In genomic region chr6:112253505-112253841, GRCh38 we compare ENCODE assay signal across 8 cellular contexts. TPM values are rescaled to one million over a fixed set of nuclear protein-coding genes. Genes with fewer than 3 reads are reported as not detected.
DNase-seq lines count a peak whose midpoint lies in the region; ATAC-seq and TF ChIP-seq lines count a peak whose summit lies in the region.

No MANE protein-coding gene starts in this region.

- H3K27me3 Mint-ChIP-seq in activated CD8-positive, alpha-beta T cell treated with anti-CD3 and anti-CD28 coated beads, Interleukin-2, amount 10 ng/mL, durations not matched to agents 7 days and 5 days (ENCODE audit: low read depth): peaks cover 62% of the 10 kb centered on the region

- WGBS in heart right ventricle, 2 donors: 2% methylated on average over 8 of the region's 8 CpGs

- CTCF ChIA-PET in activated CD8-positive, alpha-beta T cell treated with anti-CD3 and anti-CD28 coated beads, Interleukin-2, amount 10 ng/mL, durations not matched to agents 7 days and 5 days (lab: Charles Lee): interaction anchor here (1.0 kb wide), 1 partner anchor 10 kb away, joined by 5 read pairs; no protein-coding TSS in a partner anchor

- no peaks in the 10 kb centered on the region for H3K9me3 Mint-ChIP-seq in activated CD8-positive, alpha-beta T cell treated with anti-CD3 and anti-CD28 coated beads, Interleukin-2, amount 10 ng/mL, durations not matched to agents 7 days and 5 days (ENCODE audit: insufficient read depth)

- H3K4me3 ChIP-seq in heart right ventricle: peak overlapping the region; percentile 66 to 94 (median 81)
- peak overlapping the region; percentile 88 for H3K4me3 ChIP-seq in rectal smooth muscle tissue (ENCODE audit: low read length)

- DNase-seq in NCI-H1417 (lab: John Stamatoyannopoulos, UW) (peak in 2 of 3 experiments; percentile 55 to 65), NCI-H1417 treated with DMSO at 0.1 percent for 48 hours (lab: John Stamatoyannopoulos, UW) (no peak), heart right ventricle (peak; percentile 23 to 24), germinal center (ENCODE audit: low spot score) (no peak), GM20000 (ENCODE audit: low spot score) (no peak)
- peak; percentile 19 for DNase-seq in activated CD8-positive, alpha-beta T cell treated with anti-CD3 and anti-CD28 coated beads, Interleukin-2, amount 10 ng/mL, durations not matched to agents 7 days and 5 days

- H3K36me3 Mint-ChIP-seq in activated CD8-positive, alpha-beta T cell treated with anti-CD3 and anti-CD28 coated beads, Interleukin-2, amount 10 ng/mL, durations not matched to agents 7 days and 5 days (ENCODE audit: low read depth): no peaks in the 10 kb centered on the region

- peak; percentile 33 for ATAC-seq in activated CD8-positive, alpha-beta T cell treated with anti-CD3 and anti-CD28 coated beads, Interleukin-2, amount 10 ng/mL, durations not matched to agents 7 days and 5 days
- peak; percentile 13 to 68 (median 51) for ATAC-seq in heart right ventricle
- no peak for ATAC-seq in HG03439 (IDR thresholded peaks at IDR 0.05; ENCODE audit: unreplicated experiment)

- no peaks in the 10 kb centered on the region for H3K9me3 ChIP-seq in heart right ventricle

- intact Hi-C loops in heart right ventricle (cut with DNase I): loop anchor here in 8 of 10 donors (5.0 to 10.0 kb wide), 6 partner anchors 36 to 71 kb away; no protein-coding TSS in a partner anchor

- POLR2A ChIA-PET in activated CD8-positive, alpha-beta T cell treated with anti-CD3 and anti-CD28 coated beads, Interleukin-2, amount 10 ng/mL, durations not matched to agents 7 days and 5 days (lab: Charles Lee): interaction anchor here (1.4 kb wide), 1 partner anchor 17 kb away, joined by 5 read pairs; no protein-coding TSS in a partner anchor

- peaks cover 12% of the 10 kb centered on the region for H3K4me1 Mint-ChIP-seq in activated CD8-positive, alpha-beta T cell treated with anti-CD3 and anti-CD28 coated beads, Interleukin-2, amount 10 ng/mL, durations not matched to agents 7 days and 5 days (ENCODE audit: low read depth)

- peak overlapping the region; percentile 87 for H3K9ac ChIP-seq in rectal smooth muscle tissue (ENCODE audit: low read length)

- H3K36me3 ChIP-seq in heart right ventricle (peaks cover 0 to 25% (median 0%) of the 10 kb centered on the region in 9 donors), rectal smooth muscle tissue (ENCODE audit: control insufficient read depth, insufficient read depth, low read length) (no peaks in the 10 kb centered on the region)

- H3K27ac Mint-ChIP-seq in activated CD8-positive, alpha-beta T cell treated with anti-CD3 and anti-CD28 coated beads, Interleukin-2, amount 10 ng/mL, durations not matched to agents 7 days and 5 days: no peak overlapping the region

- H3K4me3 Mint-ChIP-seq in activated CD8-positive, alpha-beta T cell treated with anti-CD3 and anti-CD28 coated beads, Interleukin-2, amount 10 ng/mL, durations not matched to agents 7 days and 5 days: peak overlapping the region; percentile 64

- H3K27me3 ChIP-seq in heart right ventricle (peaks cover 0 to 20% (median 0%) of the 10 kb centered on the region in 7 donors), rectal smooth muscle tissue (ENCODE audit: control insufficient read depth, insufficient read depth, low read length) (no peaks in the 10 kb centered on the region)

- peak in 1 of 9 donors; percentile 6 for TF ChIP-seq CTCF in heart right ventricle (IDR thresholded peaks at IDR 0.05)
- no peak for TF ChIP-seq CTCF in GM20000 (IDR thresholded peaks at IDR 0.05; ENCODE audit: extremely low read depth, missing control alignments)

- H3K4me1 ChIP-seq in heart right ventricle: peaks cover 15 to 65% (median 44%) of the 10 kb centered on the region in 9 donors
- peaks cover 15% of the 10 kb centered on the region for H3K4me1 ChIP-seq in rectal smooth muscle tissue (ENCODE audit: control insufficient read depth, insufficient read depth, low read length)

- peak overlapping the region; percentile 91 to 99 (median 97) for H3K27ac ChIP-seq in heart right ventricle
- H3K27ac ChIP-seq in rectal smooth muscle tissue (ENCODE audit: low read depth, low read length): peak overlapping the region; percentile 89

RNA-seq across cellular contexts. Expression of gene LAMA4, which starts 0.9 kb away (rescaled TPM):
- not detected for total RNA-seq in activated CD8-positive, alpha-beta T cell treated with anti-CD3 and anti-CD28 coated beads, Interleukin-2, amount 10 ng/mL, durations not matched to agents 7 days and 5 days
- 100 to 1,000 TPM in 1 of 10 donors, 10 to 100 TPM in 9; 35.4 to 103 (median 82.5) TPM for total RNA-seq in heart right ventricle
- polyA plus RNA-seq in heart right ventricle: 10 to 100 TPM; 23.7 to 92.5 TPM

Comparison
In these comparisons a context has a peak if more than half of its experiments do, and no peak if none do; other contexts are left out.
1. DNase-seq: peak in NCI-H1417 (2 of 3), activated CD8-positive, alpha-beta T cell treated with anti-CD3 and anti-CD28 coated beads, Interleukin-2, amount 10 ng/mL, durations not matched to agents 7 days and 5 days (single experiment) and heart right ventricle (2 of 2); none in NCI-H1417 treated with DMSO at 0.1 percent for 48 hours (single experiment), germinal center (single experiment) and GM20000 (single experiment).
2. RNA of gene LAMA4, which starts 0.9 kb away (total RNA-seq): 35.4 to 103 TPM in heart right ventricle; not detected in activated CD8-positive, alpha-beta T cell treated with anti-CD3 and anti-CD28 coated beads, Interleukin-2, amount 10 ng/mL, durations not matched to agents 7 days and 5 days; every median in the first group is over 10 times any median in the second.